9 cellular contexts compared by ENCODE assay signal in genomic region chr2:98556634-98557033, GRCh38. TPM values are rescaled to one million over a fixed set of nuclear protein-coding genes. Genes with fewer than 3 reads are reported as not detected.
DNase-seq lines count a peak whose midpoint lies in the region; ATAC-seq and TF ChIP-seq lines count a peak whose summit lies in the region.
"Had no signal": no experiment of that assay in that cellular context is flagged by ENCODE, and none has a peak within 500 bp of the region (broad histone marks: within the 10 kb centered on the region; RNA-seq: fewer than 3 reads in every experiment).

No MANE protein-coding gene starts in this region.

- TF ChIP-seq CTCF in GM13976 (IDR thresholded peaks at IDR 0.05; ENCODE audit: borderline replicate concordance, control extremely low read depth, extremely low read depth, insufficient read depth, missing control alignments): no peak

- H3K4me1 Mint-ChIP-seq in activated T-helper 17 cell treated with anti-CD3 and anti-CD28 coated beads, Interleukin-2, amount 50 U/mL, for 72 hours: peaks cover 15% of the 10 kb centered on the region

- no peaks in the 10 kb centered on the region for H3K9me3 Mint-ChIP-seq in activated T-helper 17 cell treated with anti-CD3 and anti-CD28 coated beads, Interleukin-2, amount 50 U/mL, for 72 hours

- peak overlapping the region; percentile 62 for H3K27ac Mint-ChIP-seq in activated T-helper 17 cell treated with anti-CD3 and anti-CD28 coated beads, Interleukin-2, amount 50 U/mL, for 72 hours

- ATAC-seq in GM19463 (IDR thresholded peaks at IDR 0.05; ENCODE audit: unreplicated experiment) (peak; percentile 87), HG03432 (IDR thresholded peaks at IDR 0.05; ENCODE audit: unreplicated experiment) (peak; percentile 86), HG03469 (IDR thresholded peaks at IDR 0.05; ENCODE audit: unreplicated experiment) (no peak), HG03139 (IDR thresholded peaks at IDR 0.05; ENCODE audit: unreplicated experiment) (no peak)
- ATAC-seq in activated T-helper 17 cell treated with anti-CD3 and anti-CD28 coated beads, Interleukin-2, amount 50 U/mL, for 72 hours (replicated peaks): no peak

- no peaks in the 10 kb centered on the region for H3K27me3 Mint-ChIP-seq in activated T-helper 17 cell treated with anti-CD3 and anti-CD28 coated beads, Interleukin-2, amount 50 U/mL, for 72 hours

- H3K4me3 Mint-ChIP-seq in activated T-helper 17 cell treated with anti-CD3 and anti-CD28 coated beads, Interleukin-2, amount 50 U/mL, for 72 hours: no peak overlapping the region

- H3K36me3 Mint-ChIP-seq in activated T-helper 17 cell treated with anti-CD3 and anti-CD28 coated beads, Interleukin-2, amount 50 U/mL, for 72 hours (ENCODE audit: low read depth): peaks cover 98% of the 10 kb centered on the region

- DNase-seq in GM13976 (ENCODE audit: low spot score) (peak; percentile 79), SK-N-DZ (ENCODE audit: low spot score) (no peak)
- DNase-seq in activated CD4-positive, CD25-positive, alpha-beta regulatory T cell (lab: John Stamatoyannopoulos, UW): no peak
- DNase-seq: upper lobe of left lung had no signal

- in situ Hi-C loops in GM13976 (cut with MboI; ENCODE audit: low sequenced_read_pairs, unreplicated experiment): no loop called here

RNA-seq across cellular contexts. Expression of gene COA5, which starts 51.7 kb away (rescaled TPM):
- total RNA-seq in activated T-helper 17 cell treated with anti-CD3 and anti-CD28 coated beads, Interleukin-2, amount 50 U/mL, for 72 hours: 10 to 100 TPM; 22.9 to 25.2 TPM
- polyA plus RNA-seq in SK-N-DZ (2014; cell fraction: cytosol; rRNA removed): 89.9 and 107 TPM in 2 replicates
- polyA plus RNA-seq in SK-N-DZ (2014; cell fraction: nucleus; rRNA removed): 156 and 185 TPM in 2 replicates

RNA-seq across cellular contexts. Expression of gene UNC50, which starts 51.8 kb away (rescaled TPM):
- 10 to 100 TPM; 19.5 to 26.0 TPM for total RNA-seq in activated T-helper 17 cell treated with anti-CD3 and anti-CD28 coated beads, Interleukin-2, amount 50 U/mL, for 72 hours
- polyA plus RNA-seq in SK-N-DZ (2014; cell fraction: cytosol; rRNA removed): 60.9 and 61.8 TPM in 2 replicates
- 40.1 and 61.7 TPM in 2 replicates for polyA plus RNA-seq in SK-N-DZ (2014; cell fraction: nucleus; rRNA removed)

Comparison
In these comparisons a context has a peak if more than half of its experiments do, and no peak if none do; other contexts are left out.
1. ATAC-seq: peak in GM19463 (single experiment) and HG03432 (single experiment); none in activated T-helper 17 cell treated with anti-CD3 and anti-CD28 coated beads, Interleukin-2, amount 50 U/mL, for 72 hours (single experiment), HG03469 (single experiment) and HG03139 (single experiment).